Comparison of ENCODE assay signal across 8 cellular contexts in genomic region chr6:130575971-130576370, GRCh38.
DNase-seq lines count a peak whose midpoint lies in the region; ATAC-seq lines count a peak whose summit lies in the region.

No MANE protein-coding gene starts in this region.

- ATAC-seq in GM19025 (IDR thresholded peaks at IDR 0.05; ENCODE audit: low read depth, unreplicated experiment) (peak; percentile 99), HG03066 (IDR thresholded peaks at IDR 0.05; ENCODE audit: low read depth, unreplicated experiment) (peak; percentile 99)

- DNase-seq in activated CD4-positive, alpha-beta T cell treated with anti-CD3 and anti-CD28 coated beads, Interleukin-2, amount 50 U/mL, for 4 hours: peak; percentile 13 to 15
- peak; percentile 30 to 39 for DNase-seq in stimulated activated CD4-positive, alpha-beta T cell treated with anti-CD3 and anti-CD28 coated beads, Interleukin-15, amount 100 ng/mL, for 48 hours (ENCODE audit: low read depth in 2 of 2)
- DNase-seq in NCI-H510A (lab: John Stamatoyannopoulos, UW): no peak
- DNase-seq in NCI-H1092 (lab: John Stamatoyannopoulos, UW): no peak
- no peak for DNase-seq in D341Med (ENCODE audit: low spot score)
- DNase-seq in NCI-H524 treated with DMSO at 0.1 percent for 48 hours (lab: John Stamatoyannopoulos, UW): no peak

Comparison
In these comparisons a context has a peak if more than half of its experiments do, and no peak if none do; other contexts are left out.
1. DNase-seq: peak in activated CD4-positive, alpha-beta T cell treated with anti-CD3 and anti-CD28 coated beads, Interleukin-2, amount 50 U/mL, for 4 hours (2 of 2) and stimulated activated CD4-positive, alpha-beta T cell treated with anti-CD3 and anti-CD28 coated beads, Interleukin-15, amount 100 ng/mL, for 48 hours (2 of 2); none in NCI-H510A (single experiment), NCI-H1092 (single experiment), D341Med (single experiment) and NCI-H524 treated with DMSO at 0.1 percent for 48 hours (single experiment).